ENCODE assay signal across 20 cellular contexts in genomic region chr5:89128930-89129625, GRCh38.
DNase-seq lines count a peak whose midpoint lies in the region; ATAC-seq and TF ChIP-seq lines count a peak whose summit lies in the region.
"Had no signal": no experiment of that assay in that cellular context is flagged by ENCODE, and none has a peak within 500 bp of the region (broad histone marks: within the 10 kb centered on the region; RNA-seq: fewer than 3 reads in every experiment).

No MANE protein-coding gene starts in this region.

- no peak for TF ChIP-seq POLR2A in spleen (IDR thresholded peaks at IDR 0.05)

- H3K27ac Mint-ChIP-seq in GM23338: no peak overlapping the region; the same call in 1 of the 2 replicates
- H3K27ac Mint-ChIP-seq: B cell, CD14-positive monocyte had no signal

- H3K4me1 Mint-ChIP-seq in GM23338: peaks cover 11% of the 10 kb centered on the region

- H3K27me3 ChIP-seq in GM23338 (ENCODE audit: insufficient read depth): no peaks in the 10 kb centered on the region
- H3K27me3 ChIP-seq in WERI-Rb-1 (ENCODE audit: insufficient read depth, low read depth, severe bottlenecking): no peaks in the 10 kb centered on the region
- no peaks in the 10 kb centered on the region for H3K27me3 ChIP-seq in spleen (replicated peaks in 1 of 7)
- H3K27me3 ChIP-seq: Peyer's patch, SJCRH30 had no signal

- no peaks in the 10 kb centered on the region for H3K9me3 ChIP-seq in WERI-Rb-1 (ENCODE audit: severe bottlenecking)
- H3K9me3 ChIP-seq in spleen: no peaks in the 10 kb centered on the region
- H3K9me3 ChIP-seq: Peyer's patch, SJCRH30 had no signal

- intact Hi-C loops in spleen (cut with DNase I; ENCODE audit: low total_unique reads): no loop called here

- no peak overlapping the region for H3K4me3 ChIP-seq in GM23338
- H3K4me3 ChIP-seq in WERI-Rb-1 (ENCODE audit: low read depth, low read length): no peak overlapping the region
- H3K4me3 ChIP-seq in spleen: no peak overlapping the region
- H3K4me3 ChIP-seq: Peyer's patch, SJCRH30 had no signal

- no peaks in the 10 kb centered on the region for H3K9me3 Mint-ChIP-seq in GM23338
- H3K9me3 Mint-ChIP-seq: CD14-positive monocyte had no signal

- no peak overlapping the region for H3K4me3 Mint-ChIP-seq in GM23338
- H3K4me3 Mint-ChIP-seq: B cell, CD14-positive monocyte had no signal

- 86 to 99% (median 90%) methylated on average over 2 of the region's 2 CpGs for WGBS in spleen, 5 donors

- DNase-seq in GM23338 (ENCODE audit: low spot score) (no peak), OCI-M1 (lab: John Stamatoyannopoulos, UW) (peak; percentile 48), WERI-Rb-1 (peak; percentile 32), iPS-NIHi7 (ENCODE audit: extremely low spot score) (peak; percentile 12), HuH-7.5 (ENCODE audit: low spot score) (no peak), SW 1271 (lab: John Stamatoyannopoulos, UW) (no peak), spleen (no peak), glomerular visceral epithelial cell (ENCODE audit: extremely low spot score) (no peak)
- DNase-seq: DMS79, KG1, NCI-H1092, NCI-H1436, NCI-H187 treated with DMSO at 0.1 percent for 48 hours, NCI-H2107, NCI-H69, Peyer's patch, SJCRH30 had no signal

- H3K27me3 Mint-ChIP-seq in GM23338 (ENCODE audit: insufficient read depth, low read depth, poor library complexity): peaks cover 1% of the 10 kb centered on the region
- H3K27me3 Mint-ChIP-seq: B cell had no signal

- H3K9me2 ChIP-seq in GM23338 (ENCODE audit: insufficient read depth): peaks cover 7% of the 10 kb centered on the region; the same call in 1 of the 2 replicates

- peak; percentile 42; the same call in 2 of the 3 replicates for ATAC-seq in GM23338
- ATAC-seq: HepG2 had no signal

- H2AFZ ChIP-seq in GM23338: no peak overlapping the region

- H3K79me2 ChIP-seq in GM23338 (replicated peaks; ENCODE audit: insufficient read depth): no peaks in the 10 kb centered on the region

- H4K20me1 ChIP-seq in GM23338 (replicated peaks; ENCODE audit: insufficient read depth): no peaks in the 10 kb centered on the region

- H3K4me2 ChIP-seq in GM23338: no peak overlapping the region

- no peak overlapping the region for H3K27ac ChIP-seq in GM23338 (ENCODE audit: low read depth)
- no peak overlapping the region for H3K27ac ChIP-seq in WERI-Rb-1
- H3K27ac ChIP-seq in spleen: no peak overlapping the region
- H3K27ac ChIP-seq: Peyer's patch, SJCRH30 had no signal

- H3K36me3 ChIP-seq in GM23338 (ENCODE audit: insufficient read depth) (no peaks in the 10 kb centered on the region), WERI-Rb-1 (no peaks in the 10 kb centered on the region), spleen (no peaks in the 10 kb centered on the region)
- H3K36me3 ChIP-seq: Peyer's patch, SJCRH30 had no signal

- H3K36me3 Mint-ChIP-seq in GM23338 (ENCODE audit: low read depth): no peaks in the 10 kb centered on the region
- H3K36me3 Mint-ChIP-seq: CD14-positive monocyte had no signal

- no peak for TF ChIP-seq CTCF in GM23338 (conservative IDR thresholded peaks at IDR 0.05; ENCODE audit: low read depth in 2 of 2)
- 0 out of 2 replicates have a peak, but pooled peaks have one; percentile 9 for TF ChIP-seq CTCF in WERI-Rb-1 (IDR thresholded peaks at IDR 0.05; ENCODE audit: low read depth, low read length)
- TF ChIP-seq CTCF in spleen (IDR thresholded peaks at IDR 0.05 in 8 of 11, conservative IDR thresholded peaks at IDR 0.05 in 3 of 11): no peak

- H3F3A ChIP-seq in GM23338 (replicated peaks; ENCODE audit: low read depth): no peaks in the 10 kb centered on the region

- H3K4me1 ChIP-seq in GM23338 (ENCODE audit: insufficient read depth) (0 out of 2 replicates have a peak, but pooled peaks cover 6% of the 10 kb centered on the region), spleen (no peaks in the 10 kb centered on the region)
- H3K4me1 ChIP-seq: Peyer's patch had no signal

TF ChIP-seq in GM23338, 12 proteins besides CTCF, POLR2A, EP300 and RAD21:
- TF ChIP-seq EZH2phosphoT487 (IDR thresholded peaks at IDR 0.05; ENCODE audit: unreplicated experiment): no peak
- TF ChIP-seq CREB1 (CRISPR knock-in tag; IDR thresholded peaks at IDR 0.05; ENCODE audit: low read depth): no peak
- TF ChIP-seq POLR2AphosphoS5 (IDR thresholded peaks at IDR 0.05; ENCODE audit: low read depth): no peak
- TF ChIP-seq JUNB (IDR thresholded peaks at IDR 0.05; ENCODE audit: unreplicated experiment): no peak
- no peak for TF ChIP-seq EZH2 (IDR thresholded peaks at IDR 0.05; ENCODE audit: low read depth, unreplicated experiment)
- TF ChIP-seq, protein P1, sequence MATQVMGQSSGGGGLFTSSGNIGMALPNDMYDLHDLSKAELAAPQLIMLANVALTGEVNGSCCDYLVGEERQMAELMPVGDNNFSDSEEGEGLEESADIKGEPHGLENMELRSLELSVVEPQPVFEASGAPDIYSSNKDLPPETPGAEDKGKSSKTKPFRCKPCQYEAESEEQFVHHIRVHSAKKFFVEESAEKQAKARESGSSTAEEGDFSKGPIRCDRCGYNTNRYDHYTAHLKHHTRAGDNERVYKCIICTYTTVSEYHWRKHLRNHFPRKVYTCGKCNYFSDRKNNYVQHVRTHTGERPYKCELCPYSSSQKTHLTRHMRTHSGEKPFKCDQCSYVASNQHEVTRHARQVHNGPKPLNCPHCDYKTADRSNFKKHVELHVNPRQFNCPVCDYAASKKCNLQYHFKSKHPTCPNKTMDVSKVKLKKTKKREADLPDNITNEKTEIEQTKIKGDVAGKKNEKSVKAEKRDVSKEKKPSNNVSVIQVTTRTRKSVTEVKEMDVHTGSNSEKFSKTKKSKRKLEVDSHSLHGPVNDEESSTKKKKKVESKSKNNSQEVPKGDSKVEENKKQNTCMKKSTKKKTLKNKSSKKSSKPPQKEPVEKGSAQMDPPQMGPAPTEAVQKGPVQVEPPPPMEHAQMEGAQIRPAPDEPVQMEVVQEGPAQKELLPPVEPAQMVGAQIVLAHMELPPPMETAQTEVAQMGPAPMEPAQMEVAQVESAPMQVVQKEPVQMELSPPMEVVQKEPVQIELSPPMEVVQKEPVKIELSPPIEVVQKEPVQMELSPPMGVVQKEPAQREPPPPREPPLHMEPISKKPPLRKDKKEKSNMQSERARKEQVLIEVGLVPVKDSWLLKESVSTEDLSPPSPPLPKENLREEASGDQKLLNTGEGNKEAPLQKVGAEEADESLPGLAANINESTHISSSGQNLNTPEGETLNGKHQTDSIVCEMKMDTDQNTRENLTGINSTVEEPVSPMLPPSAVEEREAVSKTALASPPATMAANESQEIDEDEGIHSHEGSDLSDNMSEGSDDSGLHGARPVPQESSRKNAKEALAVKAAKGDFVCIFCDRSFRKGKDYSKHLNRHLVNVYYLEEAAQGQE (IDR thresholded peaks at IDR 0.05; ENCODE audit: unreplicated experiment): no peak
- no peak for TF ChIP-seq ZNF462 (CRISPR knock-in tag; IDR thresholded peaks at IDR 0.05)

Comparison
In these comparisons a context has a peak if more than half of its experiments do, and no peak if none do; other contexts are left out.
1. DNase-seq: peak in OCI-M1 (single experiment), WERI-Rb-1 (single experiment) and iPS-NIHi7 (single experiment); none in GM23338 (single experiment), HuH-7.5 (single experiment), SW 1271 (0 of 2), spleen (single experiment) and glomerular visceral epithelial cell (single experiment).